In the genomic region with DNA sequence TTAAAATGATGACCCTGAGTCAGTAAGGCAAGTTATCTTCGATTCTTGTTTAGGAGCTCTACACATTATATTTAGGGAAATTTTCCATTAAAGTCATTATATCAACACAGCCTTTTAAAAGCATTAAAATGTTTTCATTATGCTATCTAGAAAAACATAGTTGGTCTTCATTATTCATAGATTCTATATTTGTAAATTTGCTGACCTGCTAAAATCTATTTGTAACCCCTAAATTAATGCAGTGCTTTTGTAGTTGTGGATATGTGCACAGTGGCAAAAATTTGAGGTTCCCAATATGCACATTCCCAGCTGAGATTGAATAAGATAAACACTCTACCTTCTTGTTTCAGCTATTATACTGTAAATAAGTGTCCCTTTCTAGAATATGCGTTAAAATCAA, we compare ENCODE assay signal across 9 cellular contexts.
"Had no signal": no experiment of that assay in that cellular context is flagged by ENCODE, and none has a peak within 500 bp of the region (broad histone marks: within the 10 kb centered on the region; RNA-seq: fewer than 3 reads in every experiment).

No MANE protein-coding gene starts in this region.

- H3K4me2 ChIP-seq: GM23338 had no signal

- ATAC-seq: GM23338, HCT116 had no signal

- FAIRE-seq: H1 had no signal

- H2AFZ ChIP-seq: GM23338 had no signal

- H3K4me1 ChIP-seq: HAP-1 had no signal

- H3K9me3 ChIP-seq: HAP-1 had no signal

- H3K27ac ChIP-seq: HL-60 had no signal

- H3K4me3 ChIP-seq: GM23338, HAP-1 had no signal

- DNase-seq: H7, HFFc6, Kasumi-1, KG1 had no signal
